In genomic region chr14:102124419-102124818, GRCh38 we compare ENCODE assay signal across 6 cellular contexts.
"Had no signal": no experiment of that assay in that cellular context is flagged by ENCODE, and none has a peak within 500 bp of the region (broad histone marks: within the 10 kb centered on the region; RNA-seq: fewer than 3 reads in every experiment).

No MANE protein-coding gene starts in this region.

- H3K9me3 ChIP-seq: HAP-1 had no signal

- H3K27ac ChIP-seq: GM23248 had no signal

- DNase-seq: GM23248, GOT3, H7, HFFc6, IMR-90 had no signal

- H3K36me3 ChIP-seq: HAP-1 had no signal

- H3K9ac ChIP-seq: GM23248 had no signal

- H3K27ac Mint-ChIP-seq: HFFc6 had no signal

- H3K4me3 Mint-ChIP-seq: HFFc6 had no signal

- H3K4me3 ChIP-seq: GM23248, HAP-1 had no signal

- H2AFZ ChIP-seq: GM23248 had no signal

- H3K9me3 Mint-ChIP-seq: HFFc6 had no signal
